8 cellular contexts compared by ENCODE assay signal in genomic region chr10:34815174-34816066, GRCh38. TPM values are rescaled to one million over a fixed set of nuclear protein-coding genes. Genes with fewer than 3 reads are reported as not detected.
A peak's percentile ranks its signal among the peaks of the same experiment; 100 is the strongest.
DNase-seq lines count a peak whose midpoint lies in the region; ATAC-seq and TF ChIP-seq lines count a peak whose summit lies in the region.

PARD3 (minus strand) TSS chr10:34815296; CDS start chr10:34814995, 301 bp downstream.

- peak within 1 kb of the TSS; percentile 84 for H3K4me3 ChIP-seq in adipocyte (ENCODE audit: low read length)
- peak within 1 kb of the TSS; percentile 81 for H3K4me3 ChIP-seq in parathyroid adenoma (ENCODE audit: low read depth, low read length)

- peak within 1 kb of the TSS; percentile 83 for H3K4me2 ChIP-seq in parathyroid adenoma (ENCODE audit: low read length)

- H3K9me3 ChIP-seq in adipocyte (ENCODE audit: control insufficient read depth, low read length) (no peaks in the 10 kb centered on the region), parathyroid adenoma (ENCODE audit: control insufficient read depth, low read length) (no peaks in the 10 kb centered on the region)

- H3K4me1 ChIP-seq in adipocyte (ENCODE audit: control insufficient read depth, insufficient read depth, low read length), result peaks cover 33% of the 10 kb centered on the region
- peaks cover 8% of the 10 kb centered on the region for H3K4me1 ChIP-seq in parathyroid adenoma

- peak within 1 kb of the TSS; percentile 8 for H3K27ac ChIP-seq in parathyroid adenoma

- H3K9ac ChIP-seq in adipocyte (ENCODE audit: low read length) (peak within 1 kb of the TSS; percentile 90), parathyroid adenoma (no peak within 1 kb of the TSS)

- DNase-seq in EL (peak; percentile 69), NCI-H1694 (lab: John Stamatoyannopoulos, UW) (peak; percentile 39), adipocyte (ENCODE audit: low read depth) (peak; percentile 79), cardiac septum (ENCODE audit: low spot score) (peak; percentile 81), DMS79 treated with DMSO at 0.1 percent for 48 hours (lab: John Stamatoyannopoulos, UW) (no peak), AML-193 (lab: John Stamatoyannopoulos, UW) (no peak)

- no peak for TF ChIP-seq CTCF in parathyroid adenoma (IDR thresholded peaks at IDR 0.05)

- H2AFZ ChIP-seq in parathyroid adenoma, result peak within 1 kb of the TSS; percentile 82

- intact Hi-C loops in cardiac septum (cut with DNase I), result loop anchor here (2.0 to 5.0 kb wide), 2 partner anchors 35 to 148 kb away; no protein-coding TSS in a partner anchor

- no peaks in the 10 kb centered on the region for H3K27me3 ChIP-seq in adipocyte (replicated peaks; ENCODE audit: control insufficient read depth, insufficient read depth, low read length)
- no peaks in the 10 kb centered on the region for H3K27me3 ChIP-seq in parathyroid adenoma (ENCODE audit: control insufficient read depth, insufficient read depth, low read length)

- H3K79me2 ChIP-seq in parathyroid adenoma, result peaks cover 23% of the 10 kb centered on the region

- peak; percentile 43 for ATAC-seq in GM21723 (IDR thresholded peaks at IDR 0.05; ENCODE audit: unreplicated experiment)

- H3K36me3 ChIP-seq in adipocyte (ENCODE audit: control insufficient read depth, insufficient read depth, low read length, severe bottlenecking) (no peaks in the 10 kb centered on the region), parathyroid adenoma (ENCODE audit: control insufficient read depth, insufficient read depth, low read length) (no peaks in the 10 kb centered on the region)

RNA-seq across cellular contexts. Expression of gene PARD3, which starts in this region (rescaled TPM):
- 36.7 TPM for total RNA-seq in cardiac septum

Comparison
In these comparisons a context has a peak if more than half of its experiments do, and no peak if none do; other contexts are left out.
1. DNase-seq: peak in EL (single experiment), NCI-H1694 (single experiment), adipocyte (single experiment) and cardiac septum (single experiment); none in DMS79 treated with DMSO at 0.1 percent for 48 hours (single experiment) and AML-193 (0 of 2).